Comparison of ENCODE assay signal across 8 cellular contexts in genomic region chr12:109899783-109900751, GRCh38. TPM values are rescaled to one million over a fixed set of nuclear protein-coding genes. Genes with fewer than 3 reads are reported as not detected.
DNase-seq lines count a peak whose midpoint lies in the region; ATAC-seq and TF ChIP-seq lines count a peak whose summit lies in the region.

A gene with protein sequence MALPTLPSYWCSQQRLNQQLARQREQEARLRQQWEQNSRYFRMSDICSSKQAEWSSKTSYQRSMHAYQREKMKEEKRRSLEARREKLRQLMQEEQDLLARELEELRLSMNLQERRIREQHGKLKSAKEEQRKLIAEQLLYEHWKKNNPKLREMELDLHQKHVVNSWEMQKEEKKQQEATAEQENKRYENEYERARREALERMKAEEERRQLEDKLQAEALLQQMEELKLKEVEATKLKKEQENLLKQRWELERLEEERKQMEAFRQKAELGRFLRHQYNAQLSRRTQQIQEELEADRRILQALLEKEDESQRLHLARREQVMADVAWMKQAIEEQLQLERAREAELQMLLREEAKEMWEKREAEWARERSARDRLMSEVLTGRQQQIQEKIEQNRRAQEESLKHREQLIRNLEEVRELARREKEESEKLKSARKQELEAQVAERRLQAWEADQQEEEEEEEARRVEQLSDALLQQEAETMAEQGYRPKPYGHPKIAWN (plus strand): TSS chr12:109900274. CDS start chr12:109903027, 2,753 bp downstream.

- TF ChIP-seq CTCF in kidney epithelial cell (IDR thresholded peaks at IDR 0.05; ENCODE audit: insufficient read depth, low read length, poor library complexity, severe bottlenecking): peak; percentile 45

- H3K36me3 ChIP-seq in kidney epithelial cell (ENCODE audit: control insufficient read depth, insufficient read depth, low read length): no peaks in the 10 kb centered on the region

- no peaks in the 10 kb centered on the region for H3K27me3 ChIP-seq in kidney epithelial cell (ENCODE audit: control insufficient read depth, insufficient read depth, low read length)

- peak within 1 kb of the TSS; percentile 62 for H3K4me3 ChIP-seq in kidney epithelial cell (ENCODE audit: low read depth, low read length)

- ATAC-seq in GM18858 (IDR thresholded peaks at IDR 0.05; ENCODE audit: unreplicated experiment) (peak; percentile 51), HG03196 (IDR thresholded peaks at IDR 0.05; ENCODE audit: unreplicated experiment) (peak; percentile 69)

- DNase-seq in A172 (ENCODE audit: low spot score) (peak; percentile 64), NCI-H446 treated with DMSO at 0.1 percent for 48 hours (lab: John Stamatoyannopoulos, UW) (peak; percentile 33), cerebellum (ENCODE audit: low spot score) (peak; percentile 84), kidney epithelial cell (ENCODE audit: low read depth) (peak; percentile 64)
- peak; percentile 61 for DNase-seq in activated CD4-positive, alpha-beta T cell treated with anti-CD3 and anti-CD28 coated beads for 1 hour
- DNase-seq in stimulated activated CD4-positive, alpha-beta T cell treated with anti-CD3 and anti-CD28 coated beads, Interleukin-15, amount 100 ng/mL, for 24 hours: peak; percentile 82

RNA-seq across cellular contexts. Expression of the gene that starts here (rescaled TPM):
- total RNA-seq in A172 (2014; rRNA removed; shearing (Covaris generic)): 17.6 and 21.9 TPM in 2 replicates
- total RNA-seq in cerebellum (10.6 TPM), kidney epithelial cell (13.0 and 15.0 TPM in 2 replicates)

Comparison
In these comparisons a context has a peak if more than half of its experiments do, and no peak if none do; other contexts are left out.
1. Peak in every context shown above with its lines: DNase-seq, ATAC-seq and H3K4me3 ChIP-seq.
2. DNase-seq: peak in every context shown above with its lines; median percentile 84 in cerebellum; 82 in stimulated activated CD4-positive, alpha-beta T cell treated with anti-CD3 and anti-CD28 coated beads, Interleukin-15, amount 100 ng/mL, for 24 hours; 64 in A172; 64 in kidney epithelial cell; 61 in activated CD4-positive, alpha-beta T cell treated with anti-CD3 and anti-CD28 coated beads for 1 hour; 33 in NCI-H446 treated with DMSO at 0.1 percent for 48 hours.